In the genomic region with DNA sequence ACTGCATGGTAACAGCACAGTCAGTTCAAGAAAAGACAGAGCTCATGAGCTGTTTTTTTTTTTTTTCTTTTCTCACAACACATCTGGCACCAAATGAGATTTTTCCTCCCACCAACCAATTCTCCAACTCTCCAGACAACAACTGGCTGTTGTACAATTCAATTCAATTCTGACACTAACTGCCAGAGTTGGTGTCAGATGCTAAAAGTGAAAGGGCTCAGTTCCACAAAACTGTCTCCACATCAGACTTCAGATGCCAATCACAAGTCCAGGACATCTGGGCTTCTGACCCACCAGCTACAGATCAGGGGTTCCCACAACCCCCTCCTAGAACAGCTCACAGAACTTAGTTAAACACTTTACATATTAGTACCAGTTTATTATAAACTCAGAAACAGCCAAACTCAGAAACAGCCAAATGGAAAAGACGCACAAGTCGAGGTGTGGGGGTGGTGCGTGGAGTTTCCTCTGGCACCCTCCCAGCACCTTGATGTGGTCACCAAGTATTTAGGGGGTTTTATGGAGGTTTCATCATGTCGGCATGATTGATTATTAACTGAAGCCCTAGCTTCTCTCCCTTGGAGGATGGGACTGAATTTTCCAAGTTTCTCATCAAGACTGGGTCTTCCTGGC, we compare ENCODE assay signal across 9 cellular contexts. TPM values are rescaled to one million over a fixed set of nuclear protein-coding genes. Genes with fewer than 3 reads are reported as not detected.
DNase-seq lines count a peak whose midpoint lies in the region; ATAC-seq and TF ChIP-seq lines count a peak whose summit lies in the region.
"Had no signal": no experiment of that assay in that cellular context is flagged by ENCODE, and none has a peak within 500 bp of the region (broad histone marks: within the 10 kb centered on the region; RNA-seq: fewer than 3 reads in every experiment).

No MANE protein-coding gene starts in this region.

- H3K27me3 Mint-ChIP-seq in activated naive CD4-positive, alpha-beta T cell treated with anti-CD3 and anti-CD28 coated beads for 36 hours (ENCODE audit: low read depth), result no peaks in the 10 kb centered on the region

- no peak for TF ChIP-seq CTCF in psoas muscle (IDR thresholded peaks at IDR 0.05)

- H3K4me3 Mint-ChIP-seq in activated naive CD4-positive, alpha-beta T cell treated with anti-CD3 and anti-CD28 coated beads for 36 hours, result peak overlapping the region; percentile 49
- H3K4me3 Mint-ChIP-seq: IgD-negative memory B cell had no signal

- H3K27ac Mint-ChIP-seq in activated naive CD4-positive, alpha-beta T cell treated with anti-CD3 and anti-CD28 coated beads for 36 hours, result peak overlapping the region; percentile 90
- H3K27ac Mint-ChIP-seq: IgD-negative memory B cell had no signal

- CTCF ChIA-PET in activated naive CD4-positive, alpha-beta T cell treated with anti-CD3 and anti-CD28 coated beads for 36 hours (lab: Charles Lee), result interaction anchor here (0.6 to 3.5 kb wide), 24 partner anchors 10 to 283 kb away, joined by 3 to 28 read pairs (median 4); no protein-coding TSS in a partner anchor

- 63 to 73% (median 64%) methylated on average over 4 of the region's 4 CpGs for WGBS in psoas muscle, 3 donors

- no peak overlapping the region for H3K4me3 ChIP-seq in psoas muscle

- no peaks in the 10 kb centered on the region for H3K36me3 ChIP-seq in psoas muscle (ENCODE audit: insufficient read depth in 1 of 2, low read depth in 1 of 2)

- H3K36me3 Mint-ChIP-seq in activated naive CD4-positive, alpha-beta T cell treated with anti-CD3 and anti-CD28 coated beads for 36 hours (ENCODE audit: low read depth), result no peaks in the 10 kb centered on the region
- H3K36me3 Mint-ChIP-seq: IgD-negative memory B cell had no signal

- ATAC-seq in GM19463 (IDR thresholded peaks at IDR 0.05; ENCODE audit: unreplicated experiment), result peak; percentile 90
- peak; percentile 73 for ATAC-seq in HG03520 (IDR thresholded peaks at IDR 0.05; ENCODE audit: unreplicated experiment)
- ATAC-seq in psoas muscle, result no peak

- no peaks in the 10 kb centered on the region for H3K27me3 ChIP-seq in psoas muscle (ENCODE audit: insufficient read depth in 3 of 3, low read length in 2 of 3)

- intact Hi-C loops in activated naive CD4-positive, alpha-beta T cell treated with anti-CD3 and anti-CD28 coated beads for 36 hours (cut with micrococcal nuclease), result loop anchor here (1.0 kb wide), 6 partner anchors 40 to 257 kb away; a partner anchor contains a TSS
- intact Hi-C loops in psoas muscle (cut with DNase I), result no loop called here

- H3K9me3 Mint-ChIP-seq in activated naive CD4-positive, alpha-beta T cell treated with anti-CD3 and anti-CD28 coated beads for 36 hours, result no peaks in the 10 kb centered on the region
- H3K9me3 Mint-ChIP-seq: IgD-negative memory B cell had no signal

- no peak overlapping the region for H3K27ac ChIP-seq in psoas muscle

- H3K4me1 Mint-ChIP-seq in activated naive CD4-positive, alpha-beta T cell treated with anti-CD3 and anti-CD28 coated beads for 36 hours (ENCODE audit: low read depth), result peaks cover 43% of the 10 kb centered on the region

- DNase-seq in activated naive CD4-positive, alpha-beta T cell treated with anti-CD3 and anti-CD28 coated beads for 36 hours, result peak; percentile 86
- peak; percentile 16 to 34 for DNase-seq in stimulated activated CD8-positive, alpha-beta memory T cell treated with anti-CD3 and anti-CD28 coated beads, Interleukin-4, amount 100 ng/mL, for 1 hour (ENCODE audit: low read depth in 2 of 2, low spot score in 1 of 2)
- DNase-seq in NCI-H526 (lab: John Stamatoyannopoulos, UW), result no peak
- DNase-seq in psoas muscle, result no peak
- no peak for DNase-seq in hepatic stellate cell (ENCODE audit: low spot score)
- no peak for DNase-seq in germinal center (ENCODE audit: low spot score)

- no peaks in the 10 kb centered on the region for H3K9me3 ChIP-seq in psoas muscle

- H3K4me1 ChIP-seq in psoas muscle, result no peaks in the 10 kb centered on the region

RNA-seq across cellular contexts. Expression of a gene that starts 39.2 kb away (rescaled TPM):
- total RNA-seq in activated naive CD4-positive, alpha-beta T cell treated with anti-CD3 and anti-CD28 coated beads for 36 hours, result 10 to 100 TPM; 14.4 to 15.0 TPM
- 1 to 10 TPM; 3.5 to 6.7 (median 5.4) TPM for total RNA-seq in psoas muscle
- 1 to 10 TPM; 4.2 to 7.1 (median 5.6) TPM for polyA plus RNA-seq in psoas muscle

Comparison
In these comparisons a context has a peak if more than half of its experiments do, and no peak if none do; other contexts are left out.
1. ATAC-seq: peak in GM19463 (single experiment) and HG03520 (single experiment); none in psoas muscle (0 of 4).
2. DNase-seq: peak in activated naive CD4-positive, alpha-beta T cell treated with anti-CD3 and anti-CD28 coated beads for 36 hours (single experiment) and stimulated activated CD8-positive, alpha-beta memory T cell treated with anti-CD3 and anti-CD28 coated beads, Interleukin-4, amount 100 ng/mL, for 1 hour (2 of 2); none in NCI-H526 (0 of 2), psoas muscle (0 of 2), hepatic stellate cell (single experiment) and germinal center (single experiment).